Comparison of ENCODE assay signal across 26 cellular contexts in the genomic region with DNA sequence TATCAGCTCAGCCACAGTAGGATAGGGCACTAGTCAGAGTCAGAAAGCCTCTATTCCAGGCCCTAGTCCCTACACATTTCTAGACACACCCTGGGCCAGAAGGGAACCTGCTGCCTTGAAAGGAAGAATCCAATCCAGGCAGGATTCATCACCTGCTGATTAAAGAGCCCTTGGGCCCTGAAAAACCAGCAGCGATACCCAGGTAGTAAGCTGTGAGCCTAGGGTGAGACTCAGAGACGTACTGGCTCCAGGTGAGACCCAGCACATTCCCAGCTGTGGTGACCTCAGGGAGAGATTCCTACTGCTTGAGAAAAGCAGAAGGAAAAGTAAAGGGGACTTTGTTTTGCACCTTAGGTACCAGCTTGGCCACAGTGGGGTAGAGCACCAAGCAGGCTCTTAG. TPM values are rescaled to one million over a fixed set of nuclear protein-coding genes. Genes with fewer than 3 reads are reported as not detected.
"Had no signal": no experiment of that assay in that cellular context is flagged by ENCODE, and none has a peak within 500 bp of the region (broad histone marks: within the 10 kb centered on the region; RNA-seq: fewer than 3 reads in every experiment).

No MANE protein-coding gene starts in this region.

- H3K27me3 ChIP-seq: colonic mucosa, esophagus squamous epithelium, gastrocnemius medialis, left lung had no signal

- H3K27ac ChIP-seq: colonic mucosa, epithelial cell of prostate, esophagus squamous epithelium, gastrocnemius medialis, heart right ventricle, left lung, lower lobe of right lung had no signal

- H3K4me1 ChIP-seq: colonic mucosa, esophagus squamous epithelium, gastrocnemius medialis, heart right ventricle, left lung, lower lobe of right lung had no signal

- H3K4me3 ChIP-seq: colonic mucosa, esophagus squamous epithelium, gastrocnemius medialis, heart right ventricle, left lung, lower lobe of right lung had no signal

- ATAC-seq: effector memory CD8-positive, alpha-beta T cell; esophagus mucosa; gastrocnemius medialis; heart right ventricle; left cardiac atrium; left lung; left ventricle myocardium superior; lower lobe of right lung had no signal

- DNase-seq: colonic mucosa; cortex of kidney; effector CD8-positive, alpha-beta T cell; effector memory CD8-positive, alpha-beta T cell; endodermal cell; erythroblast; esophagus squamous epithelium; foreskin fibroblast; foreskin melanocyte; gastrocnemius medialis; glutamatergic neuron; heart right ventricle; hippocampal formation; left cardiac atrium; left lung; left ventricle myocardium superior; lower lobe of right lung; mesenchymal stem cell; midbrain had no signal

- FAIRE-seq: endometrium, islet of Langerhans, keratinocyte had no signal

- H3K36me3 ChIP-seq: colonic mucosa, esophagus squamous epithelium, gastrocnemius medialis, heart right ventricle, left lung, lower lobe of right lung had no signal

- H3K9me3 ChIP-seq: colonic mucosa, esophagus squamous epithelium, gastrocnemius medialis, heart right ventricle, left lung, lower lobe of right lung had no signal

RNA-seq across cellular contexts. Expression of a gene that starts 4.7 kb away (rescaled TPM):
- total RNA-seq: esophagus mucosa, gastrocnemius medialis, kidney epithelial cell, left cardiac atrium, lower leg skin had no signal
- polyA plus RNA-seq: keratinocyte had no signal
